ENCODE assay signal across 11 cellular contexts in the genomic region with DNA sequence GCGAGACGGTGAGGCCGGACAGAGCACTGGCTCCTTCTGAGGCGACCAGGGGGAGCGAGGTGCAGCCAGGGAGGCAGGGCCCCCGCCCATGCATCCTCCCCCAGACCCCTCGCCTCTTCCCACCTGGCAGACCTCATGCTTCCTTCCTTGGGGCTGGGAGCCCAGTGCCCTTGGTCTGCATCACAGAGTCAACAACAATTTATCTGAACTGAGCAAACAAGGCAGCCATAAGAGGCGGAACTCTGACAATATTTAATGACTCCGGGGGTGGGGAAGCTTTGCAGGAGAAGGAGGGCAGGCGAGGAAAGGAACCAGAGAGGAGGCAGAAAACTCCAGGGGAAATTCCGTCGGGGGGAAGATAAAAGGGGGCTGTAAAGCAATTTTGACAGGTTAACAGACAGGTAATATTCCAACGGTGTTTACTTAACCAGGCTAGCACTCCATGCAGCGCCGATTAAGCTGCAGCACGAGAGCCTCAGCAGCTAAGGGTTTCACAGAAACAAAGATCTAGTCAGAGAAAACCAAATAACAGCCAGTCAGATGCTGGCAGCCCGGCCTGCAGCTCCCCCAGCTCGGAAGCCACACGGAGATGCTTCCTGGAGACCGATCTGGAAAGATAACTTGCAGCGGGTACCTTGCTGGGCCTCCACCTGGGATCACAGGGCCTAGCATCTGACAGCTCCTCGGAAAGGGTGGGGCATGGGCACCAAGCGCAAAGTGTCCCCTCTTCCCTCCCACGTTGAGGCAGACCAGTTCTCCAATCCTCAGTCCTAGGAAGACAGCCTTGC.
DNase-seq lines count a peak whose midpoint lies in the region; ATAC-seq and TF ChIP-seq lines count a peak whose summit lies in the region.
"Had no signal": no experiment of that assay in that cellular context is flagged by ENCODE, and none has a peak within 500 bp of the region (broad histone marks: within the 10 kb centered on the region; RNA-seq: fewer than 3 reads in every experiment).

No MANE protein-coding gene starts in this region.

- peak; percentile 67 for DNase-seq in HuH-7 (ENCODE audit: low spot score)
- peak; percentile 82 for DNase-seq in NCI-H526 treated with DMSO at 0.1 percent for 48 hours (lab: John Stamatoyannopoulos, UW)
- peak; percentile 21 for DNase-seq in kidney tubule cell (ENCODE audit: low spot score)
- peak in 5 of 49 donors; percentile 6 to 26 (median 15) for DNase-seq in substantia nigra (lab: John Stamatoyannopoulos, UW)
- DNase-seq in GM03348 (ENCODE audit: low spot score), result no peak
- no peak for DNase-seq in CD4-positive, alpha-beta T cell
- DNase-seq: activated CD4-positive, alpha-beta T cell treated with anti-CD3 and anti-CD28 coated beads for 48 hours; activated naive CD8-positive, alpha-beta T cell treated with anti-CD3 and anti-CD28 coated beads, Interleukin-2, amount 10 ng/mL, durations not matched to agents 7 days and 5 days; PC-9 had no signal

- peaks cover 56% of the 10 kb centered on the region for H3K27me3 Mint-ChIP-seq in CD4-positive, alpha-beta T cell

- CTCF ChIA-PET in CD4-positive, alpha-beta T cell (lab: Charles Lee), result no interaction called here

- peaks cover 10% of the 10 kb centered on the region for H3K27me3 ChIP-seq in CD4-positive, alpha-beta T cell (ENCODE audit: control insufficient read depth, insufficient read depth, low read length)

- no peak overlapping the region for H3K4me3 Mint-ChIP-seq in CD4-positive, alpha-beta T cell
- H3K4me3 Mint-ChIP-seq: activated naive CD8-positive, alpha-beta T cell treated with anti-CD3 and anti-CD28 coated beads, Interleukin-2, amount 10 ng/mL, durations not matched to agents 7 days and 5 days had no signal

- H3K36me3 Mint-ChIP-seq in CD4-positive, alpha-beta T cell (ENCODE audit: low read depth), result no peaks in the 10 kb centered on the region
- H3K36me3 Mint-ChIP-seq: activated naive CD8-positive, alpha-beta T cell treated with anti-CD3 and anti-CD28 coated beads, Interleukin-2, amount 10 ng/mL, durations not matched to agents 7 days and 5 days had no signal

- H3K9me3 Mint-ChIP-seq in CD4-positive, alpha-beta T cell, result no peaks in the 10 kb centered on the region
- H3K9me3 Mint-ChIP-seq: activated naive CD8-positive, alpha-beta T cell treated with anti-CD3 and anti-CD28 coated beads, Interleukin-2, amount 10 ng/mL, durations not matched to agents 7 days and 5 days had no signal

- POLR2A ChIA-PET in CD4-positive, alpha-beta T cell (lab: Charles Lee), result no interaction called here

- no peak for ATAC-seq in GM19324 (IDR thresholded peaks at IDR 0.05; ENCODE audit: low FRiP score, unreplicated experiment)
- ATAC-seq in HG03354 (IDR thresholded peaks at IDR 0.05; ENCODE audit: poor library complexity, severe bottlenecking, unreplicated experiment), result no peak
- no peak for ATAC-seq in CD4-positive, alpha-beta T cell (ENCODE audit: poor library complexity)

- H3K4me1 Mint-ChIP-seq in CD4-positive, alpha-beta T cell (ENCODE audit: low read depth), result no peaks in the 10 kb centered on the region
- H3K4me1 Mint-ChIP-seq: activated naive CD8-positive, alpha-beta T cell treated with anti-CD3 and anti-CD28 coated beads, Interleukin-2, amount 10 ng/mL, durations not matched to agents 7 days and 5 days had no signal

- H3K27ac ChIP-seq in substantia nigra (ENCODE audit: low read depth, low read length, poor library complexity, severe bottlenecking), result peak overlapping the region; percentile 16
- no peak overlapping the region for H3K27ac ChIP-seq in CD4-positive, alpha-beta T cell (ENCODE audit: low read depth, low read length)
- H3K27ac ChIP-seq: PC-9 had no signal

- H3K27ac Mint-ChIP-seq in CD4-positive, alpha-beta T cell, result no peak overlapping the region
- H3K27ac Mint-ChIP-seq: activated naive CD8-positive, alpha-beta T cell treated with anti-CD3 and anti-CD28 coated beads, Interleukin-2, amount 10 ng/mL, durations not matched to agents 7 days and 5 days had no signal

- no peak for TF ChIP-seq CTCF in CD4-positive, alpha-beta T cell (IDR thresholded peaks at IDR 0.05)

- no peaks in the 10 kb centered on the region for H3K9me3 ChIP-seq in CD4-positive, alpha-beta T cell (ENCODE audit: control insufficient read depth, low read length)

- intact Hi-C loops in CD4-positive, alpha-beta T cell (cut with DNase I, micrococcal nuclease), result no loop called here

Comparison
In these comparisons a context has a peak if more than half of its experiments do, and no peak if none do; other contexts are left out.
1. DNase-seq: peak in HuH-7 (single experiment), NCI-H526 treated with DMSO at 0.1 percent for 48 hours (single experiment) and kidney tubule cell (single experiment); none in GM03348 (single experiment) and CD4-positive, alpha-beta T cell (0 of 10).